In the genomic region with DNA sequence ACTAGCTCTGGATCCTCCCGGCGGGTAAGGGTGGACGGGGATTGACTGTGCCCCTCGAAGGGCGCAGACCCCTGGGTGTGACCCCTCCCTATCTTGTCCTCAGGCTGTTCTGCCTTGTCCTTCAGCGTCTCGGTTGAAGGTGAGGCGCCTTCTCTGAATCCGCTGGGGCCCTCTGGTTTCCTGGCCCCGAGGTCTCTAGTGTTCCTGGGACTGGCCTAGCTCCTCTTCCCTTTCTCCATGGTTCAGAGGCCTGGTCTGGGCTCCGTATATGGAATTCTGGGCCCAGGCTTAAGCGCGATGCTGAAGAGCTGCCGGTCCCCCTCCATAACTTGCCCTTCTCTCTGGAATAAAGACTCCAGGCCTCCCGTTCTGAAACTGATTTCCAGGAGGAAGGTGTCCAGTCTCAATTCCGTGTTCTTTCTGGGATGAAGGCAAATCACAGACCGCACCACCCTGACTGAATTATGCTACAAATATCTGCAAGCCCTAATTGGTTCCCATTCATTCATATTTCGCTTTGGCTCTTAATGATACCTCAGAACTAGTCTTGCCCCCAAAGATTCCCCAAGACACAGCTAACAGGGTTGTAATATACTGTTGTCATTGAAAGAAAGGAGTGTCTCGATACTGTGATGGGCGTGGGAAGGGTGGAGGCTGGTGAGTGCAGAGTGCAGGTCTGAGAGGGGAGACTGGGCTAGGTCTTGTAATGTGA, we compare ENCODE assay signal across 1 cellular context.
TF ChIP-seq lines count a peak whose summit lies in the region.

No MANE protein-coding gene starts in this region.

TF ChIP-seq in GM12878, 131 proteins besides CTCF, POLR2A, EP300 and RAD21:
- no peak for TF ChIP-seq ASH2L (IDR thresholded peaks at IDR 0.05; ENCODE audit: borderline replicate concordance, low read depth)
- TF ChIP-seq, protein P1, sequence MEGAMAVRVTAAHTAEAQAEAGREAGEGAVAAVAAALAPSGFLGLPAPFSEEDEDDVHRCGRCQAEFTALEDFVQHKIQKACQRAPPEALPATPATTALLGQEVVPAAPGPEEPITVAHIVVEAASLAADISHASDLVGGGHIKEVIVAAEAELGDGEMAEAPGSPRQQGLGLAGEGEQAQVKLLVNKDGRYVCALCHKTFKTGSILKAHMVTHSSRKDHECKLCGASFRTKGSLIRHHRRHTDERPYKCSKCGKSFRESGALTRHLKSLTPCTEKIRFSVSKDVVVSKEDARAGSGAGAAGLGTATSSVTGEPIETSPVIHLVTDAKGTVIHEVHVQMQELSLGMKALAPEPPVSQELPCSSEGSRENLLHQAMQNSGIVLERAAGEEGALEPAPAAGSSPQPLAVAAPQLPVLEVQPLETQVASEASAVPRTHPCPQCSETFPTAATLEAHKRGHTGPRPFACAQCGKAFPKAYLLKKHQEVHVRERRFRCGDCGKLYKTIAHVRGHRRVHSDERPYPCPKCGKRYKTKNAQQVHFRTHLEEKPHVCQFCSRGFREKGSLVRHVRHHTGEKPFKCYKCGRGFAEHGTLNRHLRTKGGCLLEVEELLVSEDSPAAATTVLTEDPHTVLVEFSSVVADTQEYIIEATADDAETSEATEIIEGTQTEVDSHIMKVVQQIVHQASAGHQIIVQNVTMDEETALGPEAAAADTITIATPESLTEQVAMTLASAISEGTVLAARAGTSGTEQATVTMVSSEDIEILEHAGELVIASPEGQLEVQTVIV (IDR thresholded peaks at IDR 0.05; ENCODE audit: borderline replicate concordance, partially characterized antibody) = no peak
- no peak for TF ChIP-seq SPI1 (IDR thresholded peaks at IDR 0.05; ENCODE audit: borderline replicate concordance, insufficient read depth, low read depth, low read length)
- no peak for TF ChIP-seq SRF (IDR thresholded peaks at IDR 0.05; ENCODE audit: low read depth in 2 of 2, low read length in 2 of 2)
- TF ChIP-seq, protein P2, sequence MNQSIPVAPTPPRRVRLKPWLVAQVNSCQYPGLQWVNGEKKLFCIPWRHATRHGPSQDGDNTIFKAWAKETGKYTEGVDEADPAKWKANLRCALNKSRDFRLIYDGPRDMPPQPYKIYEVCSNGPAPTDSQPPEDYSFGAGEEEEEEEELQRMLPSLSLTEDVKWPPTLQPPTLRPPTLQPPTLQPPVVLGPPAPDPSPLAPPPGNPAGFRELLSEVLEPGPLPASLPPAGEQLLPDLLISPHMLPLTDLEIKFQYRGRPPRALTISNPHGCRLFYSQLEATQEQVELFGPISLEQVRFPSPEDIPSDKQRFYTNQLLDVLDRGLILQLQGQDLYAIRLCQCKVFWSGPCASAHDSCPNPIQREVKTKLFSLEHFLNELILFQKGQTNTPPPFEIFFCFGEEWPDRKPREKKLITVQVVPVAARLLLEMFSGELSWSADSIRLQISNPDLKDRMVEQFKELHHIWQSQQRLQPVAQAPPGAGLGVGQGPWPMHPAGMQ (IDR thresholded peaks at IDR 0.05; ENCODE audit: borderline replicate concordance) = no peak
